ENCODE assay signal across 9 cellular contexts in genomic region chr3:171255236-171255806, GRCh38.
DNase-seq lines count a peak whose midpoint lies in the region; ATAC-seq and TF ChIP-seq lines count a peak whose summit lies in the region.
"Had no signal": no experiment of that assay in that cellular context is flagged by ENCODE, and none has a peak within 500 bp of the region (broad histone marks: within the 10 kb centered on the region; RNA-seq: fewer than 3 reads in every experiment).

No MANE protein-coding gene starts in this region.

- DNase-seq in NCI-H2107 treated with DMSO at 0.1 percent for 48 hours (lab: John Stamatoyannopoulos, UW; ENCODE audit: unreplicated experiment) (peak; percentile 40), NCI-H2107 (lab: John Stamatoyannopoulos, UW) (no peak), NCI-H1694 treated with DMSO at 0.1 percent for 48 hours (lab: John Stamatoyannopoulos, UW) (no peak), omental fat pad (ENCODE audit: low spot score) (no peak), GM03348 (ENCODE audit: low spot score) (no peak)
- DNase-seq in naive thymus-derived CD8-positive, alpha-beta T cell, result peak in 3 of 10 donors; percentile 46 to 60 (median 54)
- DNase-seq: HCEC 1CT had no signal

- no peaks in the 10 kb centered on the region for H3K27me3 Mint-ChIP-seq in naive thymus-derived CD8-positive, alpha-beta T cell

- H3K27ac Mint-ChIP-seq in naive thymus-derived CD8-positive, alpha-beta T cell, result peak overlapping the region; percentile 83 to 99 (median 96)

- TF ChIP-seq CTCF in omental fat pad (IDR thresholded peaks at IDR 0.05), result no peak

- ATAC-seq in GM21723 (IDR thresholded peaks at IDR 0.05; ENCODE audit: unreplicated experiment) (peak; percentile 63), HG03575 (IDR thresholded peaks at IDR 0.05; ENCODE audit: extremely low read depth, insufficient number of reproducible peaks, low FRiP score, unreplicated experiment) (peak; percentile 34), omental fat pad (ENCODE audit: low FRiP score) (no peak)
- peak; percentile 86 for ATAC-seq in naive thymus-derived CD8-positive, alpha-beta T cell

- H3K4me1 Mint-ChIP-seq in naive thymus-derived CD8-positive, alpha-beta T cell, result peaks cover 37 to 92% (median 85%) of the 10 kb centered on the region in 4 donors

- POLR2A ChIA-PET in naive thymus-derived CD8-positive, alpha-beta T cell (lab: Charles Lee), result interaction anchor here (0.5 to 2.8 kb wide), 7 partner anchors 14 to 205 kb away, joined by 3 to 15 read pairs (median 4); partner anchors contain the start of gene TNIK

- H3K36me3 Mint-ChIP-seq in naive thymus-derived CD8-positive, alpha-beta T cell, result peaks cover 0 to 14% (median 0%) of the 10 kb centered on the region in 3 donors

- peak overlapping the region; percentile 36 to 77 (median 68) for H3K4me3 Mint-ChIP-seq in naive thymus-derived CD8-positive, alpha-beta T cell

- peaks cover 0 to 20% (median 2%) of the 10 kb centered on the region in 9 donors for H3K9me3 Mint-ChIP-seq in naive thymus-derived CD8-positive, alpha-beta T cell
